In genomic region chr17:41823580-41823979, GRCh38 we compare ENCODE assay signal across 1 cellular context.
TF ChIP-seq lines count a peak whose summit lies in the region.

No MANE protein-coding gene starts in this region.

TF ChIP-seq in WTC11, 78 proteins besides CTCF, POLR2A, EP300 and RAD21 (continued from another document):
- TF ChIP-seq ATF2 (CRISPR knock-in tag; IDR thresholded peaks at IDR 0.05; ENCODE audit: borderline replicate concordance, low read depth) (no peak), ZNF219 (CRISPR knock-in tag; IDR thresholded peaks at IDR 0.05; ENCODE audit: borderline replicate concordance) (no peak), JUN (CRISPR knock-in tag; IDR thresholded peaks at IDR 0.05) (no peak)
